Comparison of ENCODE assay signal across 17 cellular contexts in the genomic region with DNA sequence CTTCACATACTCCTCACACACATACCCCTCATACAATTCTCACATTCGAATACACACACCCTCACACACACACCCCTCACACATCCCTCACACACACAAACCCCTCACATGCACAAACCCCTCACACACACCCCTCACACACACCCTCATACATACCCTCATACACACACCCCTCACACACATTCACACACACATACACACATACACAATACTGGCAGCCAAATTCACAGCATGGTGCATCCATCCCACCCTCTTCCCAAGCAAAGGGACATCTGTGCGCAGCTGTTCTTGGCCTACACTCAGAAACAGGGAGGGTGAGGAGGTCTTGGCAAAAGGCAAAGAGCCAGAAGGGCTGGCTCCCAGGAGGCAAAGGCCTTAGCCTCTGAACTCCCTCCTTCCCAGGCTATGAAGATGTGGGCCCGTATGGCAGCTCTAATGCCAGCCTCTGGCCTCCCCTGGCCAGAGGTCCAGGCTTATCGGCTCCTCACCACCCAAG. TPM values are rescaled to one million over a fixed set of nuclear protein-coding genes. Genes with fewer than 3 reads are reported as not detected.
A peak's percentile ranks its signal among the peaks of the same experiment; 100 is the strongest.
DNase-seq lines count a peak whose midpoint lies in the region; ATAC-seq and TF ChIP-seq lines count a peak whose summit lies in the region.
"Had no signal": no experiment of that assay in that cellular context is flagged by ENCODE, and none has a peak within 500 bp of the region (broad histone marks: within the 10 kb centered on the region; RNA-seq: fewer than 3 reads in every experiment).

No MANE protein-coding gene starts in this region.

- H2BK5ac ChIP-seq in H9 (ENCODE audit: insufficient read length, low read length): no peak overlapping the region

- no peaks in the 10 kb centered on the region for H3K9me2 ChIP-seq in PC-3 (replicated peaks; ENCODE audit: low read length)

- peaks cover 0 to 6% (median 0%) of the 10 kb centered on the region in 3 experiments for H3K36me3 ChIP-seq in naive thymus-derived CD4-positive, alpha-beta T cell (ENCODE audit: control insufficient read depth in 2 of 3, insufficient read depth in 3 of 3, low read length in 3 of 3)
- H3K36me3 ChIP-seq in PC-3 (ENCODE audit: low read depth, low read length) (no peaks in the 10 kb centered on the region), neural progenitor cell (no peaks in the 10 kb centered on the region)

- H3K36me3 Mint-ChIP-seq in naive thymus-derived CD4-positive, alpha-beta T cell: peaks cover 0 to 22% (median 10%) of the 10 kb centered on the region in 5 donors
- no peaks in the 10 kb centered on the region for H3K36me3 Mint-ChIP-seq in neural progenitor cell
- no peaks in the 10 kb centered on the region; a peak in 1 of 7 replicates for H3K36me3 Mint-ChIP-seq in H9 (ENCODE audit: insufficient read depth in 1 of 3, low read depth in 3 of 3)

- H3K27me3 Mint-ChIP-seq in naive thymus-derived CD4-positive, alpha-beta T cell: peaks cover 0 to 2% (median 0%) of the 10 kb centered on the region in 5 donors
- H3K27me3 Mint-ChIP-seq in neural progenitor cell (ENCODE audit: insufficient read depth, low read depth): no peaks in the 10 kb centered on the region
- H3K27me3 Mint-ChIP-seq in H9 (ENCODE audit: low read depth): no peaks in the 10 kb centered on the region; the same call in none of the 2 replicates
- H3K27me3 Mint-ChIP-seq: IgD-negative memory B cell had no signal

- no TSS peak for BruUV-seq in PC-3 (replicated peaks; lab: Mats Ljungman, UMichigan)

- H3K23ac ChIP-seq in H9 (ENCODE audit: insufficient read length, low read depth, low read length): no peak overlapping the region

- H3K79me1 ChIP-seq in H9 (ENCODE audit: insufficient read depth, low read depth, low read length, poor library complexity, severe bottlenecking): no peaks in the 10 kb centered on the region

- TF ChIP-seq CTCF in VCaP (conservative IDR thresholded peaks at IDR 0.05) (no peak), PC-3 (conservative IDR thresholded peaks at IDR 0.05; ENCODE audit: low read depth, low read length) (no peak), neural progenitor cell (IDR thresholded peaks at IDR 0.05) (no peak), H9 (conservative IDR thresholded peaks at IDR 0.05) (no peak)

- H2AFZ ChIP-seq in PC-3 (ENCODE audit: low read length) (no peak overlapping the region), neural progenitor cell (replicated peaks) (no peak overlapping the region), H9 (ENCODE audit: low read length) (no peak overlapping the region)
- H2AFZ ChIP-seq: PC-9 had no signal

- H3T11ph ChIP-seq in H9 (ENCODE audit: low read length): no peak overlapping the region

- H2BK12ac ChIP-seq in H9 (ENCODE audit: insufficient read length, low read depth, low read length): no peak overlapping the region

- 100% methylated on average over 1 of the region's 4 CpGs for WGBS in H9 (ENCODE audit: extremely low coverage, insufficient read length, low lambda C conversion rate)

- H4K20me1 ChIP-seq in PC-3 (ENCODE audit: low read length) (no peaks in the 10 kb centered on the region), neural progenitor cell (ENCODE audit: low read depth) (no peaks in the 10 kb centered on the region), H9 (ENCODE audit: control insufficient read depth, insufficient read depth, insufficient read length) (no peaks in the 10 kb centered on the region)

- H3K18ac ChIP-seq in H9 (ENCODE audit: insufficient read length, low read depth, low read length): no peak overlapping the region

- H4K8ac ChIP-seq in H9 (replicated peaks; ENCODE audit: insufficient read length, low read depth, low read length): no peak overlapping the region

- no peaks in the 10 kb centered on the region for H3K27me3 ChIP-seq in naive thymus-derived CD4-positive, alpha-beta T cell (ENCODE audit: control insufficient read depth in 2 of 2, insufficient read depth in 2 of 2, low read length in 2 of 2)
- H3K27me3 ChIP-seq in PC-3 (ENCODE audit: low read length) (no peaks in the 10 kb centered on the region), neural progenitor cell (no peaks in the 10 kb centered on the region), H9 (ENCODE audit: insufficient read depth, low read length) (no peaks in the 10 kb centered on the region)

- H3K56ac ChIP-seq in H9 (ENCODE audit: insufficient read length, low read depth, low read length): no peak overlapping the region

- DNase-seq in DMS 273 treated with DMSO at 0.1 percent for 48 hours (lab: John Stamatoyannopoulos, UW) (peak; percentile 87), NCI-H1694 (lab: John Stamatoyannopoulos, UW) (peak; percentile 93), PC-3 (no peak), neural progenitor cell (ENCODE audit: low spot score) (no peak), H9 (no peak), foreskin melanocyte (no peak)
- DNase-seq in naive thymus-derived CD4-positive, alpha-beta T cell: no peak
- DNase-seq: AML-193, Caco-2, HCEC 1CT, NCI-H187, NCI-H526, PC-9, SHP77 had no signal

- no peak overlapping the region for H2BK120ac ChIP-seq in H9 (ENCODE audit: low read depth, low read length, poor library complexity, severe bottlenecking)

- H4K5ac ChIP-seq in H9 (ENCODE audit: insufficient read length, low read depth, low read length): no peak overlapping the region

- no peaks in the 10 kb centered on the region for H3K4me1 ChIP-seq in naive thymus-derived CD4-positive, alpha-beta T cell (ENCODE audit: control insufficient read depth in 2 of 2, insufficient read depth in 2 of 2, low read length in 2 of 2)
- H3K4me1 ChIP-seq in PC-3 (ENCODE audit: insufficient read depth, low read length) (no peaks in the 10 kb centered on the region), neural progenitor cell (peaks cover 16% of the 10 kb centered on the region), H9 (ENCODE audit: insufficient read depth, low read length) (no peaks in the 10 kb centered on the region)
- H3K4me1 ChIP-seq: Caco-2 had no signal

- no peak overlapping the region for H3K4ac ChIP-seq in H9 (ENCODE audit: low read depth, low read length)

- H3K14ac ChIP-seq in H9 (ENCODE audit: insufficient read depth, low read length): no peak overlapping the region

- intact Hi-C loops in naive thymus-derived CD4-positive, alpha-beta T cell (cut with micrococcal nuclease): no loop called here
- intact Hi-C loops in PC-3 (cut with micrococcal nuclease): no loop called here

- H3K79me2 ChIP-seq in PC-3 (ENCODE audit: low read length) (no peaks in the 10 kb centered on the region), neural progenitor cell (ENCODE audit: low read depth) (no peaks in the 10 kb centered on the region), H9 (ENCODE audit: insufficient read depth, low read length) (no peaks in the 10 kb centered on the region)

- no peak overlapping the region for H3K4me2 ChIP-seq in PC-3 (ENCODE audit: low read length)
- H3K4me2 ChIP-seq in neural progenitor cell: no peak overlapping the region
- no peak overlapping the region for H3K4me2 ChIP-seq in H9 (ENCODE audit: insufficient read depth, insufficient read length, low read length)
- H3K4me2 ChIP-seq: PC-9 had no signal

- H2BK15ac ChIP-seq in H9 (ENCODE audit: low read depth, low read length): no peak overlapping the region

- H3K9me3 ChIP-seq in naive thymus-derived CD4-positive, alpha-beta T cell (ENCODE audit: control insufficient read depth in 2 of 3, low read length in 3 of 3): no peaks in the 10 kb centered on the region
- H3K9me3 ChIP-seq in PC-3 (ENCODE audit: low read length) (no peaks in the 10 kb centered on the region), neural progenitor cell (ENCODE audit: low read depth) (no peaks in the 10 kb centered on the region), H9 (ENCODE audit: control insufficient read depth, low read depth, low read length) (no peaks in the 10 kb centered on the region)
- H3K9me3 ChIP-seq: Caco-2 had no signal

- no peak overlapping the region for H3K27ac Mint-ChIP-seq in naive thymus-derived CD4-positive, alpha-beta T cell
- H3K27ac Mint-ChIP-seq in neural progenitor cell (no peak overlapping the region), H9 (no peak overlapping the region)
- H3K27ac Mint-ChIP-seq: IgD-negative memory B cell had no signal

- no peak overlapping the region for H3K9ac ChIP-seq in PC-3 (ENCODE audit: low read length)
- H3K9ac ChIP-seq in neural progenitor cell: no peak overlapping the region
- H3K9ac ChIP-seq in H9 (ENCODE audit: extremely low read depth, insufficient read length, low read length): no peak overlapping the region

- no peak overlapping the region for H3K4me3 ChIP-seq in naive thymus-derived CD4-positive, alpha-beta T cell (ENCODE audit: low read length)
- H3K4me3 ChIP-seq in PC-3 (ENCODE audit: low read length): no peak overlapping the region
- H3K4me3 ChIP-seq in neural progenitor cell: no peak overlapping the region
- H3K4me3 ChIP-seq: PC-9 had no signal

- H3K9me3 Mint-ChIP-seq in naive thymus-derived CD4-positive, alpha-beta T cell: no peaks in the 10 kb centered on the region
- no peaks in the 10 kb centered on the region for H3K9me3 Mint-ChIP-seq in neural progenitor cell
- no peaks in the 10 kb centered on the region for H3K9me3 Mint-ChIP-seq in H9
- H3K9me3 Mint-ChIP-seq: IgD-negative memory B cell had no signal

- no peaks in the 10 kb centered on the region for H3K23me2 ChIP-seq in H9 (ENCODE audit: insufficient read length, low read depth, low read length, poor library complexity, severe bottlenecking)

- no peak overlapping the region for H2AK5ac ChIP-seq in H9 (ENCODE audit: insufficient read length, low read length)

- ATAC-seq in naive thymus-derived CD4-positive, alpha-beta T cell: peak; percentile 24
- no peak for ATAC-seq in PC-3
- ATAC-seq: SK-N-SH treated with all-trans-retinoic acid at 6 μM for 48 hours had no signal

- H3K4me1 Mint-ChIP-seq in naive thymus-derived CD4-positive, alpha-beta T cell: peaks cover 0 to 2% (median 0%) of the 10 kb centered on the region in 7 donors
- H3K4me1 Mint-ChIP-seq in neural progenitor cell (peaks cover 4% of the 10 kb centered on the region), H9 (peaks cover 0 to 8% of the 10 kb centered on the region in 2 experiments; a peak in 3 of 4 replicates)
- H3K4me1 Mint-ChIP-seq: IgD-negative memory B cell had no signal

- POLR2A ChIA-PET in naive thymus-derived CD4-positive, alpha-beta T cell (lab: Charles Lee): no interaction called here
- POLR2A ChIA-PET in PC-3 (lab: Charles Lee; ENCODE audit: unreplicated experiment): no interaction called here

- H3F3A ChIP-seq in PC-3 (ENCODE audit: low read length, unreplicated experiment): no peaks in the 10 kb centered on the region
- H3F3A ChIP-seq in neural progenitor cell (ENCODE audit: low read depth): no peaks in the 10 kb centered on the region

- H2BK20ac ChIP-seq in H9 (ENCODE audit: low read depth, low read length, poor library complexity, severe bottlenecking): no peak overlapping the region

- CTCF ChIA-PET in naive thymus-derived CD4-positive, alpha-beta T cell (lab: Charles Lee): no interaction called here
- CTCF ChIA-PET in PC-3 (lab: Charles Lee): no interaction called here

- no peak overlapping the region for H3K4me3 Mint-ChIP-seq in naive thymus-derived CD4-positive, alpha-beta T cell
- no peak overlapping the region for H3K4me3 Mint-ChIP-seq in neural progenitor cell
- no peak overlapping the region for H3K4me3 Mint-ChIP-seq in H9
- H3K4me3 Mint-ChIP-seq: IgD-negative memory B cell had no signal

- H3K27ac ChIP-seq in VCaP (peak overlapping the region; percentile 84), PC-3 (ENCODE audit: low read length) (no peak overlapping the region), neural progenitor cell (no peak overlapping the region), H9 (ENCODE audit: insufficient read length, low read depth, low read length) (no peak overlapping the region)
- no peak overlapping the region for H3K27ac ChIP-seq in naive thymus-derived CD4-positive, alpha-beta T cell (ENCODE audit: low read depth, low read length)
- H3K27ac ChIP-seq: PC-9 had no signal

- no peak overlapping the region for H4K91ac ChIP-seq in H9 (ENCODE audit: insufficient read length, low read depth, low read length)

RNA-seq across cellular contexts. Expression of a gene that starts 23.4 kb away (rescaled TPM):
- 1 to 10 TPM; 3.6 to 9.1 (median 5.4) TPM for total RNA-seq in naive thymus-derived CD4-positive, alpha-beta T cell
- 1 to 10 TPM; 1.1 to 1.6 TPM for polyA plus RNA-seq in naive thymus-derived CD4-positive, alpha-beta T cell
- total RNA-seq in PC-3 (2014; rRNA removed) (2.3 and 4.4 TPM in 2 replicates), neural progenitor cell (ENCODE audit: low replicate concordance) (0.59 and 1.4 TPM in 2 replicates), H9 (2021) (0.88 and 1.0 TPM in 2 replicates)

RNA-seq across cellular contexts. Expression of a gene that starts 23.6 kb away (rescaled TPM):
- 10 to 100 TPM; 23.7 to 39.2 (median 35.6) TPM for total RNA-seq in naive thymus-derived CD4-positive, alpha-beta T cell
- 1 to 10 TPM; 5.0 to 7.1 TPM for polyA plus RNA-seq in naive thymus-derived CD4-positive, alpha-beta T cell
- total RNA-seq in PC-3 (2014; rRNA removed) (8.4 and 12.4 TPM in 2 replicates), neural progenitor cell (ENCODE audit: low replicate concordance) (4.5 and 7.5 TPM in 2 replicates), H9 (2021) (3.8 and 4.9 TPM in 2 replicates)

Comparison
In these comparisons a context has a peak if more than half of its experiments do, and no peak if none do; other contexts are left out.
1. DNase-seq: peak in DMS 273 treated with DMSO at 0.1 percent for 48 hours (single experiment) and NCI-H1694 (single experiment); none in naive thymus-derived CD4-positive, alpha-beta T cell (0 of 9), PC-3 (single experiment), neural progenitor cell (single experiment), H9 (single experiment) and foreskin melanocyte (single experiment).